Comparison of ENCODE assay signal across 1 cellular context in genomic region chr17:27630607-27631408, GRCh38.
TF ChIP-seq lines count a peak whose summit lies in the region.

TSS of gene LGALS9 (plus strand) at chr17:27631188. CDS start at chr17:27631266, 78 bp downstream.

TF ChIP-seq in GM23338, 12 proteins besides CTCF, POLR2A, EP300 and RAD21 (continued from another document):
- TF ChIP-seq ZNF462 (CRISPR knock-in tag; IDR thresholded peaks at IDR 0.05) = no peak
- TF ChIP-seq NANOG (IDR thresholded peaks at IDR 0.05; ENCODE audit: borderline replicate concordance) = no peak
- TF ChIP-seq CREB1 (CRISPR knock-in tag; IDR thresholded peaks at IDR 0.05; ENCODE audit: low read depth) = no peak
- TF ChIP-seq ZNF114 (CRISPR knock-in tag; IDR thresholded peaks at IDR 0.05) = no peak
- TF ChIP-seq JUNB (IDR thresholded peaks at IDR 0.05; ENCODE audit: unreplicated experiment) = no peak
- TF ChIP-seq ETS1 (IDR thresholded peaks at IDR 0.05) = no peak
- no peak for TF ChIP-seq EZH2 (IDR thresholded peaks at IDR 0.05; ENCODE audit: low read depth, unreplicated experiment)
- no peak for TF ChIP-seq REST (IDR thresholded peaks at IDR 0.05; ENCODE audit: unreplicated experiment)
- TF ChIP-seq POLR2AphosphoS5 (IDR thresholded peaks at IDR 0.05; ENCODE audit: low read depth) = no peak
- TF ChIP-seq ZNF331 (CRISPR knock-in tag; IDR thresholded peaks at IDR 0.05; ENCODE audit: low read depth) = no peak
